ENCODE assay signal across 8 cellular contexts in genomic region chr12:14884458-14884878, GRCh38.
A peak's percentile ranks its signal among the peaks of the same experiment; 100 is the strongest.
DNase-seq lines count a peak whose midpoint lies in the region; ATAC-seq and TF ChIP-seq lines count a peak whose summit lies in the region.

No MANE protein-coding gene starts in this region.

- in situ Hi-C loops in GM13977 (cut with MboI; ENCODE audit: low pct_unique_long_range_greater_than_20kb, low sequenced_read_pairs, unreplicated experiment) = no loop called here

- peak overlapping the region; percentile 52 for H3K4me3 Mint-ChIP-seq in central memory CD8-positive, alpha-beta T cell

- no peak overlapping the region for H3K27ac Mint-ChIP-seq in central memory CD8-positive, alpha-beta T cell (ENCODE audit: low read depth)

- no peaks in the 10 kb centered on the region for H3K9me3 Mint-ChIP-seq in central memory CD8-positive, alpha-beta T cell

- peaks cover 32% of the 10 kb centered on the region for H3K4me1 Mint-ChIP-seq in central memory CD8-positive, alpha-beta T cell

- H3K36me3 Mint-ChIP-seq in central memory CD8-positive, alpha-beta T cell (ENCODE audit: insufficient read depth) = peaks cover 3% of the 10 kb centered on the region

- ATAC-seq in HG02610 (IDR thresholded peaks at IDR 0.05; ENCODE audit: unreplicated experiment) = peak; percentile 95
- ATAC-seq in activated CD4-positive, CD25-positive, alpha-beta regulatory T cell treated with anti-CD3 and anti-CD28 coated beads, Interleukin-2, amount 50 U/mL, for 24 hours = peak; percentile 92 to 97
- ATAC-seq in central memory CD8-positive, alpha-beta T cell (replicated peaks; ENCODE audit: extremely low read depth, poor library complexity, severe bottlenecking) = peak; percentile 99

- TF ChIP-seq CTCF in GM13977 (IDR thresholded peaks at IDR 0.05; ENCODE audit: extremely low read depth, insufficient read depth, missing control alignments) = no peak

- DNase-seq in GM13977 (ENCODE audit: low spot score) (peak; percentile 15), NCI-H1092 treated with DMSO at 0.1 percent for 48 hours (lab: John Stamatoyannopoulos, UW) (peak; percentile 72), medulla oblongata (ENCODE audit: extremely low spot score) (peak; percentile 91), HuH-7 (ENCODE audit: low spot score) (no peak)
- DNase-seq in central memory CD8-positive, alpha-beta T cell (ENCODE audit: low spot score in 2 of 2) = peak; percentile 67 to 80
- peak; percentile 48 to 60 for DNase-seq in stimulated activated CD8-positive, alpha-beta memory T cell treated with anti-CD3 and anti-CD28 coated beads, Interleukin-15, amount 100 ng/mL, for 48 hours (ENCODE audit: low read depth in 2 of 2)

- H3K27me3 Mint-ChIP-seq in central memory CD8-positive, alpha-beta T cell = peaks cover 43% of the 10 kb centered on the region
